18 cellular contexts compared by ENCODE assay signal in genomic region chr9:29511680-29512079, GRCh38.
DNase-seq lines count a peak whose midpoint lies in the region; ATAC-seq lines count a peak whose summit lies in the region.
"Had no signal": no experiment of that assay in that cellular context is flagged by ENCODE, and none has a peak within 500 bp of the region (broad histone marks: within the 10 kb centered on the region; RNA-seq: fewer than 3 reads in every experiment).

No MANE protein-coding gene starts in this region.

- ATAC-seq in left lobe of liver: no peak
- ATAC-seq in GM19035 (IDR thresholded peaks at IDR 0.05; ENCODE audit: unreplicated experiment): no peak
- no peak for ATAC-seq in HG02938 (IDR thresholded peaks at IDR 0.05; ENCODE audit: unreplicated experiment)
- ATAC-seq: K562 had no signal

- H3K4me1 ChIP-seq in NT2/D1 (ENCODE audit: insufficient read depth, insufficient read length): no peaks in the 10 kb centered on the region
- H3K4me1 ChIP-seq: Caco-2, SJCRH30 had no signal

- H3K27me3 ChIP-seq in NT2/D1 (ENCODE audit: insufficient read depth, insufficient read length): no peaks in the 10 kb centered on the region
- H3K27me3 ChIP-seq: SJCRH30 had no signal

- H3K27ac ChIP-seq in temporal lobe (ENCODE audit: low read depth, low read length): peak overlapping the region; percentile 60
- H3K27ac ChIP-seq: HL-60, RWPE1, SJCRH30 had no signal

- DNase-seq in NT2/D1 (ENCODE audit: low read depth, low spot score): peak; percentile 44
- DNase-seq in globus pallidus (ENCODE audit: low spot score): peak; percentile 65
- DNase-seq in medulla oblongata (ENCODE audit: extremely low spot score): peak; percentile 52
- DNase-seq in left lobe of liver (ENCODE audit: low spot score): no peak
- DNase-seq: Caco-2; CD4-positive, CD25-positive, alpha-beta regulatory T cell; EL; HCEC 1CT; NCI-H187; NCI-H446; NK-92 treated with Interleukin-12 subunit alpha and Interleukin-12 subunit beta, amount 100 ng/mL, for 24 hours; SJCRH30 had no signal

- no peaks in the 10 kb centered on the region for H3K36me3 ChIP-seq in NT2/D1 (ENCODE audit: insufficient read depth, insufficient read length, low read length)
- H3K36me3 ChIP-seq: SJCRH30 had no signal

- no peak overlapping the region for H3K9ac ChIP-seq in NT2/D1 (ENCODE audit: insufficient read length, low read depth)

- no peak overlapping the region for H3K4me3 ChIP-seq in NT2/D1 (ENCODE audit: insufficient read length, low read depth)
- H3K4me3 ChIP-seq: K562, SJCRH30 had no signal

- peaks cover 41% of the 10 kb centered on the region; the same call in 1 of the 2 replicates for H3K9me3 ChIP-seq in NT2/D1 (ENCODE audit: insufficient read depth, low read length)
- H3K9me3 ChIP-seq: Caco-2, SJCRH30 had no signal
